Comparison of ENCODE assay signal across 8 cellular contexts in the genomic region with DNA sequence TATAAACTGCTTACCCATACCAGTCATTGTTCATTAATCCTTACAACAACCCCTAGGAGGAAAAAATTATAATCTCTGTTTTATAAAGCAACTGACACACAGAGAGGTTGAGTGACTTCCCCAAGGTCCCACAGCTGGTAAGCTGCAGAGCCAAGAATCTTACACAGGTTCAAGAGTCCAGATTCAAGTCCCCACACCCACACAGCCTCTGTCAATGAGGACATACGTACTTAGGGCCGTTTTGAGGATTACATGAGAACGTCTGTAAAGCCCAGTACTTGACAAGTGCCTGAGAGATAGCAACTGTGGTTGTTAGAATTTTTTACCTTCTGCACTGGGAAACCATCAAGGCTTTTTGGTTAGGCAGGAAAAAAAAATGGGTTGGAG. TPM values are rescaled to one million over a fixed set of nuclear protein-coding genes. Genes with fewer than 3 reads are reported as not detected.
A peak's percentile ranks its signal among the peaks of the same experiment; 100 is the strongest.
DNase-seq lines count a peak whose midpoint lies in the region; ATAC-seq and TF ChIP-seq lines count a peak whose summit lies in the region.

No MANE protein-coding gene starts in this region.

- H3K27me3 Mint-ChIP-seq in naive B cell: peaks cover 0 to 3% (median 0%) of the 10 kb centered on the region in 3 donors

- peak overlapping the region; percentile 75 for H4K5ac ChIP-seq in IMR-90 (ENCODE audit: low read depth, low read length)

- H2BK15ac ChIP-seq in IMR-90 (ENCODE audit: low read depth, low read length): no peak overlapping the region

- H3K4me3 Mint-ChIP-seq in naive B cell: peak overlapping the region; percentile 83 to 98 (median 92)

- H3K27me3 ChIP-seq in IMR-90 (ENCODE audit: control insufficient read depth, insufficient read depth, low read length): no peaks in the 10 kb centered on the region

- CTCF ChIA-PET in IMR-90 (lab: Yijun Ruan, JAX): no interaction called here

- no peak overlapping the region for H3K56ac ChIP-seq in IMR-90 (ENCODE audit: extremely low read depth, insufficient read depth, low read length)

- H3K27ac Mint-ChIP-seq in naive B cell: peak overlapping the region; percentile 86 to 93 (median 88)

- in situ Hi-C loops in IMR-90 (cut with MboI; ENCODE audit: low sequenced_read_pairs): no loop called here

- H3K79me1 ChIP-seq in IMR-90 (ENCODE audit: low read depth in 1 of 2, low read length in 2 of 2): peaks cover 8 to 21% of the 10 kb centered on the region in 2 experiments; a peak in 3 of 4 replicates

- peak overlapping the region; percentile 81 for H3K4me3 ChIP-seq in IMR-90 (ENCODE audit: insufficient read depth, low read depth, low read length)
- peak overlapping the region; percentile 88 for H3K4me3 ChIP-seq in coronary artery

- peak; percentile 21 for ATAC-seq in GM18868 (IDR thresholded peaks at IDR 0.05; ENCODE audit: unreplicated experiment)
- ATAC-seq in IMR-90 (ENCODE audit: low read depth): no peak
- peak; percentile 4 to 7 for ATAC-seq in naive B cell (ENCODE audit: low read depth in 2 of 2)
- no peak for ATAC-seq in HG03108 (IDR thresholded peaks at IDR 0.05; ENCODE audit: unreplicated experiment)
- no peak for ATAC-seq in GM18517 (IDR thresholded peaks at IDR 0.05; ENCODE audit: unreplicated experiment)

- H3K4me1 ChIP-seq in IMR-90 (ENCODE audit: control insufficient read depth, insufficient read depth, low read length): peaks cover 9% of the 10 kb centered on the region

- no peaks in the 10 kb centered on the region for H4K20me1 ChIP-seq in IMR-90 (ENCODE audit: insufficient read depth, low read length)

- peak overlapping the region; percentile 63 for H3K14ac ChIP-seq in IMR-90 (replicated peaks; ENCODE audit: low read depth, low read length)

- peak overlapping the region; percentile 75 for H3K4ac ChIP-seq in IMR-90 (ENCODE audit: low read depth, low read length)

- H3K4me2 ChIP-seq in IMR-90 (ENCODE audit: low read depth, low read length): peak overlapping the region; percentile 86

- H3K27ac ChIP-seq in IMR-90 (ENCODE audit: insufficient read depth, low read length) (peak overlapping the region; percentile 71; the same call in 1 of the 2 replicates), coronary artery (peak overlapping the region; percentile 67 to 93)

- no CpG with 5 or more reads among the region's 3 CpGs for WGBS in IMR-90 (ENCODE audit: extremely low coverage in 2 of 2, insufficient read length in 1 of 2), 2 experiments

- no peak for TF ChIP-seq POLR2A in IMR-90 (IDR thresholded peaks at IDR 0.05; ENCODE audit: low read depth, low read length)

- no peaks in the 10 kb centered on the region; the same call in 1 of the 2 replicates for H3K9me1 ChIP-seq in IMR-90 (ENCODE audit: insufficient read depth, low read length)

- POLR2A ChIA-PET in IMR-90 (lab: Charles Lee; ENCODE audit: unreplicated experiment): no interaction called here

- dilution Hi-C loops in IMR-90 (cut with HindIII; ENCODE audit: low sequenced_read_pairs, unreplicated experiment): no loop called here

- BruUV-seq in IMR-90 (replicated peaks; lab: Mats Ljungman, UMichigan): no TSS peak

- H3K9me3 ChIP-seq in IMR-90 (ENCODE audit: control insufficient read depth, insufficient read depth, low read length): no peaks in the 10 kb centered on the region

- H2BK120ac ChIP-seq in IMR-90 (ENCODE audit: low read depth, low read length): peak overlapping the region; percentile 46; the same call in 1 of the 2 replicates

- H3K36me3 ChIP-seq in IMR-90 (ENCODE audit: control insufficient read depth, insufficient read depth, low read length): no peaks in the 10 kb centered on the region; the same call in 1 of the 2 replicates

- no peak overlapping the region for H2BK5ac ChIP-seq in IMR-90 (ENCODE audit: low read depth, low read length, poor library complexity, severe bottlenecking)

- no peak for DNase-seq in IMR-90
- DNase-seq in coronary artery (ENCODE audit: low spot score): no peak
- no peak for DNase-seq in naive B cell
- no peak for DNase-seq in ecto neural progenitor cell (ENCODE audit: low spot score)
- DNase-seq in cortex of kidney (lab: John Stamatoyannopoulos, UW): no peak

- peak overlapping the region; percentile 88 to 97 for H4K8ac ChIP-seq in IMR-90 (ENCODE audit: low read depth in 2 of 2, low read length in 2 of 2)

- H3K9ac ChIP-seq in IMR-90 (ENCODE audit: low read depth, low read length): peak overlapping the region; percentile 75

- peaks cover 7 to 27% (median 14%) of the 10 kb centered on the region in 3 donors for H3K4me1 Mint-ChIP-seq in naive B cell

- H2AK9ac ChIP-seq in IMR-90 (replicated peaks; ENCODE audit: low read depth, low read length, poor library complexity): peak overlapping the region; percentile 82

- H3K9me3 Mint-ChIP-seq in naive B cell: peaks cover 0 to 3% (median 0%) of the 10 kb centered on the region in 7 donors

- no peak overlapping the region for H2AK5ac ChIP-seq in IMR-90 (ENCODE audit: low read depth, low read length)

- intact Hi-C loops in IMR-90 (cut with micrococcal nuclease): no loop called here

- TF ChIP-seq RAD21 in IMR-90 (IDR thresholded peaks at IDR 0.05; ENCODE audit: low read length): no peak

- TF ChIP-seq CTCF in IMR-90 (conservative IDR thresholded peaks at IDR 0.05; ENCODE audit: low read depth, low read length) (no peak), coronary artery (IDR thresholded peaks at IDR 0.05) (no peak)

- peak overlapping the region; percentile 90 for H2AFZ ChIP-seq in IMR-90 (replicated peaks; ENCODE audit: low read length, poor library complexity)

- H3K36me3 Mint-ChIP-seq in naive B cell: no peaks in the 10 kb centered on the region

- no peak overlapping the region for H2BK20ac ChIP-seq in IMR-90 (ENCODE audit: low read depth, low read length)

- H3K23ac ChIP-seq in IMR-90 (ENCODE audit: low read depth, low read length): peak overlapping the region; percentile 63

- peak overlapping the region; percentile 66; the same call in 1 of the 2 replicates for H4K91ac ChIP-seq in IMR-90 (ENCODE audit: insufficient read depth, low read depth, low read length)

- peak overlapping the region; percentile 79; the same call in 1 of the 2 replicates for H3K18ac ChIP-seq in IMR-90 (ENCODE audit: low read depth, low read length)

TF ChIP-seq in IMR-90, 13 proteins besides CTCF, POLR2A, EP300 and RAD21:
- TF ChIP-seq MXI1 (IDR thresholded peaks at IDR 0.05; ENCODE audit: borderline replicate concordance, low read depth, low read length): no peak
- TF ChIP-seq RFX5 (IDR thresholded peaks at IDR 0.05; ENCODE audit: low read depth, low read length): no peak
- TF ChIP-seq SMC3 (IDR thresholded peaks at IDR 0.05; ENCODE audit: low read depth, low read length): no peak
- TF ChIP-seq RCOR1 (IDR thresholded peaks at IDR 0.05; ENCODE audit: insufficient replicate concordance, low read length): no peak
- TF ChIP-seq NFE2L2 (IDR thresholded peaks at IDR 0.05; ENCODE audit: low read depth, low read length): no peak
- no peak for TF ChIP-seq MAFK (IDR thresholded peaks at IDR 0.05; ENCODE audit: low read depth, low read length)
- no peak for TF ChIP-seq MAZ (IDR thresholded peaks at IDR 0.05; ENCODE audit: borderline replicate concordance, low read depth, low read length)
- no peak for TF ChIP-seq CHD1 (IDR thresholded peaks at IDR 0.05; ENCODE audit: low read depth, low read length)
- TF ChIP-seq BHLHE40 (IDR thresholded peaks at IDR 0.05; ENCODE audit: low read depth, low read length): no peak
- no peak for TF ChIP-seq CEBPB (IDR thresholded peaks at IDR 0.05; ENCODE audit: low read depth, low read length)
- TF ChIP-seq, protein P1, sequence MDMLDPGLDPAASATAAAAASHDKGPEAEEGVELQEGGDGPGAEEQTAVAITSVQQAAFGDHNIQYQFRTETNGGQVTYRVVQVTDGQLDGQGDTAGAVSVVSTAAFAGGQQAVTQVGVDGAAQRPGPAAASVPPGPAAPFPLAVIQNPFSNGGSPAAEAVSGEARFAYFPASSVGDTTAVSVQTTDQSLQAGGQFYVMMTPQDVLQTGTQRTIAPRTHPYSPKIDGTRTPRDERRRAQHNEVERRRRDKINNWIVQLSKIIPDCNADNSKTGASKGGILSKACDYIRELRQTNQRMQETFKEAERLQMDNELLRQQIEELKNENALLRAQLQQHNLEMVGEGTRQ (IDR thresholded peaks at IDR 0.05; ENCODE audit: low read depth, low read length): no peak
- TF ChIP-seq FOS (IDR thresholded peaks at IDR 0.05; ENCODE audit: low read depth, low read length): no peak
- TF ChIP-seq, protein P2, sequence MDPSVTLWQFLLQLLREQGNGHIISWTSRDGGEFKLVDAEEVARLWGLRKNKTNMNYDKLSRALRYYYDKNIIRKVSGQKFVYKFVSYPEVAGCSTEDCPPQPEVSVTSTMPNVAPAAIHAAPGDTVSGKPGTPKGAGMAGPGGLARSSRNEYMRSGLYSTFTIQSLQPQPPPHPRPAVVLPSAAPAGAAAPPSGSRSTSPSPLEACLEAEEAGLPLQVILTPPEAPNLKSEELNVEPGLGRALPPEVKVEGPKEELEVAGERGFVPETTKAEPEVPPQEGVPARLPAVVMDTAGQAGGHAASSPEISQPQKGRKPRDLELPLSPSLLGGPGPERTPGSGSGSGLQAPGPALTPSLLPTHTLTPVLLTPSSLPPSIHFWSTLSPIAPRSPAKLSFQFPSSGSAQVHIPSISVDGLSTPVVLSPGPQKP (IDR thresholded peaks at IDR 0.05; ENCODE audit: borderline replicate concordance, low read depth, low read length): no peak

RNA-seq across cellular contexts. Expression of a gene that starts 0.6 kb away (rescaled TPM):
- total RNA-seq in IMR-90 (2012; rRNA removed): 12.2 and 12.5 TPM in 2 replicates
- polyA plus RNA-seq in IMR-90 (2012; rRNA removed) (10.3 and 12.3 TPM in 2 replicates), naive B cell (ENCODE audit: low read depth in 6 of 6) (10 to 100 TPM in 5 of 6 donors, 1 to 10 TPM in 1; 9.3 to 15.3 (median 12.5) TPM)
- polyA plus RNA-seq in IMR-90 (2012; cell fraction: cytosol; rRNA removed): 8.3 and 8.5 TPM in 2 replicates
- polyA plus RNA-seq in IMR-90 (2012; cell fraction: nucleus; rRNA removed; ENCODE audit: low replicate concordance): 3.6 and 8.0 TPM in 2 replicates

Comparison
In these comparisons a context has a peak if more than half of its experiments do, and no peak if none do; other contexts are left out.
1. ATAC-seq: peak in GM18868 (single experiment) and naive B cell (2 of 2); none in IMR-90 (single experiment), HG03108 (single experiment) and GM18517 (single experiment).